In the genomic region with DNA sequence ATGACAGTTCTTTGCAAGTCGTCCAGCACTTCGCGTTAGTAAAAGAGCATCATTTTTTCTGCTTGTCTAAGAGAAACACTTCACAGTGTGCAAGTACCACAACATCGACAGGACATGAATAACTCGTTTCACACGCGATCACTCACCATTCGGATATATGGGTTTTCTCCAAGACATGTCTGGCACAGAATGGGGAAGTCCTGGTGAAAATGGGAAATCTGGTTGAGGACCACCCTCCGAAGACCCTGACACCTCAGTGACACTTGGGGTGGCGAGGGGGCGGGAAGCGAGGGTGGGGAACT, we compare ENCODE assay signal across 9 cellular contexts. TPM values are rescaled to one million over a fixed set of nuclear protein-coding genes. Genes with fewer than 3 reads are reported as not detected.
DNase-seq lines count a peak whose midpoint lies in the region; ATAC-seq and TF ChIP-seq lines count a peak whose summit lies in the region.
"Had no signal": no experiment of that assay in that cellular context is flagged by ENCODE, and none has a peak within 500 bp of the region (broad histone marks: within the 10 kb centered on the region; RNA-seq: fewer than 3 reads in every experiment).

No MANE protein-coding gene starts in this region.

- H3K27ac ChIP-seq in ovary = peak overlapping the region; percentile 80 to 89

- TF ChIP-seq POLR2A in ovary (IDR thresholded peaks at IDR 0.05) = no peak

- TF ChIP-seq CTCF in GM12875 (IDR thresholded peaks at IDR 0.05; ENCODE audit: borderline replicate concordance, insufficient read depth, low read depth, low read length) (no peak), ovary (IDR thresholded peaks at IDR 0.05) (no peak)

- no peaks in the 10 kb centered on the region for H3K36me3 ChIP-seq in ovary

- intact Hi-C loops in ovary (cut with DNase I) = loop anchor here in 1 of 4 donors (10.0 kb wide), 1 partner anchor 45 kb away; no protein-coding TSS in a partner anchor

- H3K4me3 ChIP-seq in GM12875 (ENCODE audit: low read depth, low read length) = peak overlapping the region; percentile 85
- peak overlapping the region; percentile 94 for H3K4me3 ChIP-seq in ovary

- no peaks in the 10 kb centered on the region for H3K9me3 ChIP-seq in ovary

- H3K27me3 ChIP-seq in ovary = no peaks in the 10 kb centered on the region

- peaks cover 5% of the 10 kb centered on the region for H3K4me1 ChIP-seq in ovary (ENCODE audit: insufficient read depth)

- peak; percentile 16 for ATAC-seq in HG03378 (IDR thresholded peaks at IDR 0.05; ENCODE audit: unreplicated experiment)
- ATAC-seq in GM18520 (IDR thresholded peaks at IDR 0.05; ENCODE audit: unreplicated experiment) = no peak
- ATAC-seq in HG03565 (IDR thresholded peaks at IDR 0.05; ENCODE audit: unreplicated experiment) = no peak
- ATAC-seq in GM18870 (IDR thresholded peaks at IDR 0.05; ENCODE audit: unreplicated experiment) = no peak

- no peak for TF ChIP-seq EP300 in ovary (IDR thresholded peaks at IDR 0.05)

- WGBS in ovary, 3 donors = 0 to 1% (median 0%) methylated on average over 12 of the region's 12 CpGs

- peak; percentile 17 for DNase-seq in dedifferentiated amniotic fluid mesenchymal stem cell (ENCODE audit: extremely low spot score)
- DNase-seq in ovary = no peak
- DNase-seq in NCI-H1092 treated with DMSO at 0.1 percent for 48 hours (lab: John Stamatoyannopoulos, UW) = no peak

RNA-seq across cellular contexts. Expression of gene RBM22, which starts 0.6 kb away (rescaled TPM):
- 10 to 100 TPM; 35.5 to 59.0 (median 48.6) TPM for total RNA-seq in ovary
- 10 to 100 TPM; 33.4 to 77.6 TPM for polyA plus RNA-seq in ovary

RNA-seq across cellular contexts. Expression of gene MYOZ3, which starts 39.2 kb away (rescaled TPM):
- total RNA-seq in ovary = 1 to 10 TPM in 4 of 7 donors, under 1 TPM in 3; 0.36 to 2.6 (median 1.2) TPM
- polyA plus RNA-seq in ovary = 1 to 10 TPM; 1.6 to 2.7 TPM
- total RNA-seq: NCI-H460 had no signal

RNA-seq across cellular contexts. Expression of gene DCTN4, which starts 58.6 kb away (rescaled TPM):
- total RNA-seq in ovary = 10 to 100 TPM; 55.2 to 87.4 (median 69.0) TPM
- 10 to 100 TPM; 27.0 to 76.5 TPM for polyA plus RNA-seq in ovary

RNA-seq across cellular contexts. Expression of gene SYNPO, which starts 59.8 kb away (rescaled TPM):
- 100 to 1,000 TPM in 3 of 7 donors, 10 to 100 TPM in 3, 1 to 10 TPM in 1; 8.3 to 174 (median 70.2) TPM for total RNA-seq in ovary
- polyA plus RNA-seq in ovary = 10 to 100 TPM; 31.0 to 86.9 TPM
